8 cellular contexts compared by ENCODE assay signal in the genomic region with DNA sequence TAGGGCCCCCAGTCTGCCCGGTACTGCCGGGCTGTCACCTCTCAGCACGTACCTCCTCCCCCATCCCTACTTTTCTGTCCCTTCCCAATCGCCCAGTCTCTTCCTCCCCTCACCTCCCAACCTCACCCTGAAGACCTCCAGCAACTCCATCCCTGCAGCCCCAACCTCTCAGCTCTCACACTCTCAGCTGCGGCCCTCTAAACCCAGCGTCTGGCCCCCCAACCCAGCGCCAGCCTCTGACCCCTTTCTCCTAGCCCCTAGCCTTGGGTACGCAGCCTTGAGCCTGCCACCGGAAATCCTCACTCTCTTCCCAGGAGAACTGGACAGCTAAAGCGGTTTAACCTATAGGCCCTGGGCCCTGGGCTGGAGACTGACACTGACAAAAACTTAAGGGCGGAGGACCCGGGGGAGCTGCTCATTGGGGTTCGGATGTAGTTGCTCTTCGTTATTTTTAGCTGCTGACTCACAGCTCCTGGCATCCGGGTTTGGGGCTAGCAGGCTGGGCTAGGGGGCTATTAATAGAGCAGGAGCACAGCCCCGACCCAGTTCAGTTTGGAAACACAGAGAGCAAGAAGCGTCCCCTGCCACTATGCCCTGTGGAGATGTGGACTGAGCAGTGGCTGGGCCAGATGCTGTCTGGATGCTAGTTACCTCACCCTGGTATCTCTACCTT. TPM values are rescaled to one million over a fixed set of nuclear protein-coding genes. Genes with fewer than 3 reads are reported as not detected.
DNase-seq lines count a peak whose midpoint lies in the region; ATAC-seq and TF ChIP-seq lines count a peak whose summit lies in the region.

No MANE protein-coding gene starts in this region.

- ATAC-seq in GM18858 (IDR thresholded peaks at IDR 0.05; ENCODE audit: unreplicated experiment): no peak

- H3K9me2 ChIP-seq in PC-9 (ENCODE audit: insufficient read depth): no peaks in the 10 kb centered on the region

- peak overlapping the region; percentile 90 for H3K4me2 ChIP-seq in PC-9

- peak overlapping the region; percentile 82 for H2AFZ ChIP-seq in PC-9

- intact Hi-C loops in PC-9 (cut with micrococcal nuclease; ENCODE audit: unreplicated experiment): loop anchor here (1.0 to 5.0 kb wide), 2 partner anchors 19 to 117 kb away; no protein-coding TSS in a partner anchor

- no peaks in the 10 kb centered on the region for H3K9me3 ChIP-seq in PC-9 (ENCODE audit: insufficient read depth, low read depth)
- H3K9me3 ChIP-seq in neutrophil: no peaks in the 10 kb centered on the region

- H3K4me1 ChIP-seq in PC-9 (replicated peaks; ENCODE audit: insufficient read depth): 0 out of 2 replicates have a peak, but pooled peaks cover 12% of the 10 kb centered on the region
- peaks cover 0 to 6% of the 10 kb centered on the region in 2 experiments for H3K4me1 ChIP-seq in neutrophil (ENCODE audit: control insufficient read depth in 1 of 2, insufficient read depth in 1 of 2, low read depth in 1 of 2, low read length in 1 of 2)

- DNase-seq in GM12864 (ENCODE audit: low read depth) (no peak), PC-9 (no peak), epithelial cell of proximal tubule (ENCODE audit: low read depth) (no peak), NCI-H82 treated with DMSO at 0.1 percent for 48 hours (lab: John Stamatoyannopoulos, UW; ENCODE audit: unreplicated experiment) (no peak)
- no peak for DNase-seq in effector CD4-positive, alpha-beta T cell
- no peak for DNase-seq in activated CD4-positive, alpha-beta T cell treated with anti-CD3 and anti-CD28 coated beads for 48 hours

- H3K79me2 ChIP-seq in PC-9 (ENCODE audit: low read depth): no peaks in the 10 kb centered on the region

- no peaks in the 10 kb centered on the region for H4K20me1 ChIP-seq in PC-9 (ENCODE audit: insufficient read depth)

- H3F3A ChIP-seq in PC-9 (ENCODE audit: insufficient read depth, low read depth): no peaks in the 10 kb centered on the region

- CTCF ChIA-PET in PC-9 (lab: Charles Lee): interaction anchor here (0.5 kb wide), 1 partner anchor 47 kb away, joined by 4 read pairs; no protein-coding TSS in a partner anchor

- TF ChIP-seq CTCF in GM12864 (IDR thresholded peaks at IDR 0.05; ENCODE audit: low read depth, low read length, missing control alignments): no peak
- TF ChIP-seq CTCF in PC-9 (conservative IDR thresholded peaks at IDR 0.05): no peak
- TF ChIP-seq CTCF in epithelial cell of proximal tubule (conservative IDR thresholded peaks at IDR 0.05; ENCODE audit: low read depth, low read length): no peak
- no peak for TF ChIP-seq CTCF in neutrophil (IDR thresholded peaks at IDR 0.05)

- H3K4me3 ChIP-seq in GM12864 (ENCODE audit: low read depth, low read length): peak overlapping the region; percentile 78
- H3K4me3 ChIP-seq in PC-9: peak overlapping the region; percentile 70
- H3K4me3 ChIP-seq in epithelial cell of proximal tubule (ENCODE audit: low read depth, low read length): peak overlapping the region; percentile 81
- H3K4me3 ChIP-seq in neutrophil (ENCODE audit: low read depth in 1 of 2, low read length in 1 of 2): peak overlapping the region; percentile 65 to 70

- BruUV-seq in PC-9 (replicated peaks; lab: Mats Ljungman, UMichigan): no TSS peak

- H3K27me3 ChIP-seq in PC-9 (ENCODE audit: insufficient read depth, low read depth) (no peaks in the 10 kb centered on the region), neutrophil (peaks cover 58% of the 10 kb centered on the region)

- POLR2A ChIA-PET in PC-9 (lab: Charles Lee; ENCODE audit: unreplicated experiment): interaction anchor here (0.6 kb wide), 1 partner anchor 1510 kb away, joined by 7 read pairs; no protein-coding TSS in a partner anchor

- H3K36me3 ChIP-seq in PC-9 (ENCODE audit: low read depth) (no peaks in the 10 kb centered on the region), neutrophil (no peaks in the 10 kb centered on the region)

- no peak overlapping the region for H3K27ac ChIP-seq in PC-9
- H3K27ac ChIP-seq in neutrophil: no peak overlapping the region

RNA-seq across cellular contexts. Expression of a gene that starts 9.6 kb away (rescaled TPM):
- total RNA-seq in PC-9 (2021): 55.6 and 61.1 TPM in 2 replicates
- 28.8 and 31.6 TPM in 2 replicates for total RNA-seq in epithelial cell of proximal tubule

RNA-seq across cellular contexts. Expression of a gene that starts 11.9 kb away (rescaled TPM):
- total RNA-seq in PC-9 (2021): 0.44 TPM in 1 of 2 replicates, not detected in the other
- not detected in 2 replicates for total RNA-seq in epithelial cell of proximal tubule
